Comparison of ENCODE assay signal across 5 cellular contexts in the genomic region with DNA sequence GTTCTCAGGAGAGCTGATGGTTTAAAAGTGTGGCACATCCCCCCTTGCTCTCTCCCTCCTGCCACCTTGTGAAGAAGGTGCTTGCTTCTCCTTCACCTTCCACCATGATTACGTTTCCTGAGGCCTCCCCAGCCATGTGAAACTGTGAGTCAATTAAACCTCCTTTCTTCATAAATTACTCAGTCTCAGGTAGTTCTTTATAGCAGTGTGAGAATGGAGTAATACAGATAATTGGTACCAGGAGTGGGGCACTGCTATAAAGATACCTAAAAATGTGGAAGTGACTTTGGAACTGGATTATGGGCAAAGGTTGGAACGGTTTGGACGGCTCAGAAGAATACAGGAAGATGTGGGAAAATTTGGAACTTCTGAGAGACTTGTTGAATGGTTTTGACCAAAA. TPM values are rescaled to one million over a fixed set of nuclear protein-coding genes. Genes with fewer than 3 reads are reported as not detected.
DNase-seq lines count a peak whose midpoint lies in the region; ATAC-seq, FAIRE-seq and TF ChIP-seq lines count a peak whose summit lies in the region.
"Not testable (repeated sequence)": the region's sequence is repeated elsewhere in the genome, so short reads cannot be mapped to it uniquely, and the experiment has no call there.

No MANE protein-coding gene starts in this region.

- not testable (repeated sequence) for H2AFZ ChIP-seq in K562 (ENCODE audit: low read depth, low read length)

- not testable (repeated sequence) for H3K4me2 ChIP-seq in K562 (ENCODE audit: insufficient read depth, low read length)

- FAIRE-seq in K562 (lab: Jason Lieb, UNC) = not testable (repeated sequence)

- H3K9me3 ChIP-seq in K562 (replicated peaks; ENCODE audit: control insufficient read depth, insufficient read depth, low read depth, low read length); prostate gland: not testable (repeated sequence)

- POLR2A ChIA-PET in activated CD4-positive, alpha-beta T cell treated with anti-CD3 and anti-CD28 coated beads for 36 hours (lab: Charles Lee); activated CD8-positive, alpha-beta T cell treated with anti-CD3 and anti-CD28 coated beads for 36 hours (lab: Charles Lee); K562 (lab: Yijun Ruan, JAX): not testable (repeated sequence)

- not testable (repeated sequence) for H3K9me1 ChIP-seq in K562 (ENCODE audit: control insufficient read depth, insufficient read depth, low read length)

- H3K27ac ChIP-seq in K562 (ENCODE audit: extremely low read depth, low read depth, low read length) = not testable (repeated sequence)
- peak overlapping the region; percentile 12 to 61 for H3K27ac ChIP-seq in prostate gland

- H3K4me3 ChIP-seq in K562, prostate gland: not testable (repeated sequence)

- H3K36me3 Mint-ChIP-seq in activated CD4-positive, alpha-beta T cell treated with anti-CD3 and anti-CD28 coated beads for 36 hours (ENCODE audit: low read depth) = peaks cover 12% of the 10 kb centered on the region
- H3K36me3 Mint-ChIP-seq in activated CD8-positive, alpha-beta T cell treated with anti-CD3 and anti-CD28 coated beads for 36 hours (ENCODE audit: low read depth); activated T-helper 17 cell treated with anti-CD3 and anti-CD28 coated beads, Interleukin-2, amount 50 U/mL, for 72 hours (ENCODE audit: low read depth): not testable (repeated sequence)

- ATAC-seq in activated CD4-positive, alpha-beta T cell treated with anti-CD3 and anti-CD28 coated beads for 36 hours; activated CD8-positive, alpha-beta T cell treated with anti-CD3 and anti-CD28 coated beads for 36 hours; K562: not testable (repeated sequence)
- peak; percentile 72 for ATAC-seq in activated T-helper 17 cell treated with anti-CD3 and anti-CD28 coated beads, Interleukin-2, amount 50 U/mL, for 72 hours (replicated peaks)

- not testable (repeated sequence) for H3K4me1 Mint-ChIP-seq in activated CD4-positive, alpha-beta T cell treated with anti-CD3 and anti-CD28 coated beads for 36 hours; activated CD8-positive, alpha-beta T cell treated with anti-CD3 and anti-CD28 coated beads for 36 hours (ENCODE audit: low read depth); activated T-helper 17 cell treated with anti-CD3 and anti-CD28 coated beads, Interleukin-2, amount 50 U/mL, for 72 hours

- not testable (repeated sequence) for TF ChIP-seq POLR2A in K562 (conservative IDR thresholded peaks at IDR 0.05); prostate gland (IDR thresholded peaks at IDR 0.05)

- peaks cover 12% of the 10 kb centered on the region for H3K9me3 Mint-ChIP-seq in activated CD4-positive, alpha-beta T cell treated with anti-CD3 and anti-CD28 coated beads for 36 hours (ENCODE audit: low read depth)
- H3K9me3 Mint-ChIP-seq in activated CD8-positive, alpha-beta T cell treated with anti-CD3 and anti-CD28 coated beads for 36 hours = peaks cover 18% of the 10 kb centered on the region
- H3K9me3 Mint-ChIP-seq in activated T-helper 17 cell treated with anti-CD3 and anti-CD28 coated beads, Interleukin-2, amount 50 U/mL, for 72 hours = not testable (repeated sequence)

- not testable (repeated sequence) for H3K4me1 ChIP-seq in K562 (replicated peaks in 1 of 2; ENCODE audit: control insufficient read depth in 2 of 2, insufficient read depth in 2 of 2, low read length in 2 of 2); prostate gland (replicated peaks)

- TF ChIP-seq CTCF in activated CD8-positive, alpha-beta T cell treated with anti-CD3 and anti-CD28 coated beads for 36 hours (IDR thresholded peaks at IDR 0.05); K562 (IDR thresholded peaks at IDR 0.05 in 2 of 3, conservative IDR thresholded peaks at IDR 0.05 in 1 of 3; ENCODE audit: insufficient read depth in 2 of 3, low read depth in 1 of 3, low read length in 3 of 3); prostate gland (IDR thresholded peaks at IDR 0.05): not testable (repeated sequence)

- intact Hi-C loops in activated CD4-positive, alpha-beta T cell treated with anti-CD3 and anti-CD28 coated beads for 36 hours (cut with DNase I, micrococcal nuclease); activated CD8-positive, alpha-beta T cell treated with anti-CD3 and anti-CD28 coated beads for 36 hours (cut with micrococcal nuclease); K562 (cut with micrococcal nuclease); prostate gland (cut with DNase I): not testable (repeated sequence)

- CTCF ChIA-PET in activated CD4-positive, alpha-beta T cell treated with anti-CD3 and anti-CD28 coated beads for 36 hours (lab: Charles Lee); activated CD8-positive, alpha-beta T cell treated with anti-CD3 and anti-CD28 coated beads for 36 hours (lab: Charles Lee); K562 (lab: Yijun Ruan, JAX; ENCODE audit: low intra/inter-chr PET ratio): not testable (repeated sequence)

- not testable (repeated sequence) for H3K27ac Mint-ChIP-seq in activated CD4-positive, alpha-beta T cell treated with anti-CD3 and anti-CD28 coated beads for 36 hours; activated CD8-positive, alpha-beta T cell treated with anti-CD3 and anti-CD28 coated beads for 36 hours; activated T-helper 17 cell treated with anti-CD3 and anti-CD28 coated beads, Interleukin-2, amount 50 U/mL, for 72 hours

- H3K79me2 ChIP-seq in K562 (ENCODE audit: control insufficient read depth, insufficient read depth, low read length) = not testable (repeated sequence)

- peak; percentile 12 for DNase-seq in activated CD4-positive, alpha-beta T cell treated with anti-CD3 and anti-CD28 coated beads for 36 hours
- DNase-seq in activated CD8-positive, alpha-beta T cell treated with anti-CD3 and anti-CD28 coated beads for 36 hours = peak; percentile 7
- not testable (repeated sequence) for DNase-seq in K562 (ENCODE audit: extremely low read depth in 1 of 4, low spot score in 3 of 4); prostate gland (ENCODE audit: low spot score)

- not testable (repeated sequence) for H3K4me3 Mint-ChIP-seq in activated CD4-positive, alpha-beta T cell treated with anti-CD3 and anti-CD28 coated beads for 36 hours; activated CD8-positive, alpha-beta T cell treated with anti-CD3 and anti-CD28 coated beads for 36 hours; activated T-helper 17 cell treated with anti-CD3 and anti-CD28 coated beads, Interleukin-2, amount 50 U/mL, for 72 hours

- BruUV-seq in K562 (replicated peaks; lab: Mats Ljungman, UMichigan) = not testable (repeated sequence)

- H3K27me3 Mint-ChIP-seq in activated CD4-positive, alpha-beta T cell treated with anti-CD3 and anti-CD28 coated beads for 36 hours; activated CD8-positive, alpha-beta T cell treated with anti-CD3 and anti-CD28 coated beads for 36 hours; activated T-helper 17 cell treated with anti-CD3 and anti-CD28 coated beads, Interleukin-2, amount 50 U/mL, for 72 hours: not testable (repeated sequence)

- not testable (repeated sequence) for H3K9ac ChIP-seq in K562 (ENCODE audit: insufficient read depth in 1 of 2, low read depth in 2 of 2, low read length in 2 of 2)

- WGBS in K562 (ENCODE audit: insufficient coverage, low coverage, missing lambda C conversion rate) = 1% methylated on average over 3 of the region's 3 CpGs
- 94% methylated on average over 3 of the region's 3 CpGs for WGBS in prostate gland

- not testable (repeated sequence) for H4K20me1 ChIP-seq in K562 (replicated peaks; ENCODE audit: control insufficient read depth, insufficient read depth, low read length)

- not testable (repeated sequence) for TF ChIP-seq EP300 in K562 (IDR thresholded peaks at IDR 0.05; ENCODE audit: low read length)

- in situ Hi-C loops in K562 (cut with MboI) = not testable (repeated sequence)

- H3K27me3 ChIP-seq in K562 (ENCODE audit: control insufficient read depth in 2 of 2, insufficient read depth in 2 of 2, low read length in 2 of 2); prostate gland (replicated peaks; ENCODE audit: insufficient read depth): not testable (repeated sequence)

- H3K36me3 ChIP-seq in K562 (ENCODE audit: control insufficient read depth, insufficient read depth, low read length); prostate gland: not testable (repeated sequence)

- TF ChIP-seq RAD21 in K562 (CRISPR knock-in tag; conservative IDR thresholded peaks at IDR 0.05 in 1 of 2, IDR thresholded peaks at IDR 0.05 in 1 of 2) = not testable (repeated sequence)

RNA-seq across cellular contexts. Expression of a gene that starts 21.6 kb away (rescaled TPM):
- 10 to 100 TPM; 40.1 to 42.9 TPM for total RNA-seq in activated CD4-positive, alpha-beta T cell treated with anti-CD3 and anti-CD28 coated beads for 36 hours
- 10 to 100 TPM; 38.5 TPM for total RNA-seq in activated CD8-positive, alpha-beta T cell treated with anti-CD3 and anti-CD28 coated beads for 36 hours
- total RNA-seq in activated T-helper 17 cell treated with anti-CD3 and anti-CD28 coated beads, Interleukin-2, amount 50 U/mL, for 72 hours = 10 to 100 TPM; 49.5 to 70.1 TPM
- 80.7 and 221 TPM in 2 replicates for total RNA-seq in K562 (2011; cell fraction: chromatin; rRNA removed; ENCODE audit: low replicate concordance)
- total RNA-seq in K562 (2011; cell fraction: nucleolus; rRNA removed) = 23.3 and 38.8 TPM in 2 replicates
- total RNA-seq in K562 (2011; cell fraction: nucleoplasm; rRNA removed) = 104 and 220 TPM in 2 replicates
- total RNA-seq in K562 (2014; rRNA removed) = 19.4 and 19.8 TPM in 2 replicates
- 61.2 and 71.7 TPM in 2 replicates for total RNA-seq in K562 (2014; rRNA removed; fragmentation: Illumina TruSeq; extraction: Trizol)
- 50.6 and 56.0 TPM in 2 replicates for total RNA-seq in K562 (2015; rRNA removed; fragmentation: Illumina TruSeq; extraction: Trizol)
- 50.5 and 56.5 TPM in 2 replicates for total RNA-seq in K562 (2021)
- 80.4 and 84.7 TPM in 2 replicates for polyA plus RNA-seq in K562 (2011; rRNA removed)
- polyA plus RNA-seq in K562 (2011; cell fraction: cytosol; rRNA removed) = 21.2 and 44.7 TPM in 2 replicates
- 65.4 and 98.1 TPM in 2 replicates for polyA plus RNA-seq in K562 (2011; cell fraction: nucleus; rRNA removed)
- polyA plus RNA-seq in K562 (2012) = 25.1 and 29.8 TPM in 2 replicates
- polyA plus RNA-seq in K562 (2014; fragmentation: Illumina TruSeq; extraction: Trizol) = 32.0 and 38.9 TPM in 2 replicates
- 10 to 100 TPM; 27.0 to 68.8 TPM for polyA plus RNA-seq in K562 (2014; fragmentation: Nextera tagmentation; extraction: Ambion mirVana)
- 18.6 and 19.1 TPM in 2 replicates for polyA plus RNA-seq in K562 (2014; rRNA removed)
- 282 and 370 TPM in 2 replicates for polyA minus RNA-seq in K562 (2011; rRNA and poly(A)+ RNA removed)
- 55.7 and 56.6 TPM in 2 replicates for polyA minus RNA-seq in K562 (2011; cell fraction: cytosol; rRNA and poly(A)+ RNA removed)
- 62.1 and 148 TPM in 2 replicates for polyA minus RNA-seq in K562 (2011; cell fraction: nucleus; rRNA and poly(A)+ RNA removed)
- total RNA-seq in prostate gland = 10 to 100 TPM; 53.1 to 58.1 TPM
